Comparison of ENCODE assay signal across 18 cellular contexts in genomic region chr5:86997501-86997900, GRCh38.
"Had no signal": no experiment of that assay in that cellular context is flagged by ENCODE, and none has a peak within 500 bp of the region (broad histone marks: within the 10 kb centered on the region; RNA-seq: fewer than 3 reads in every experiment).

No MANE protein-coding gene starts in this region.

- H3K4me3 Mint-ChIP-seq: central memory CD8-positive, alpha-beta T cell; effector memory CD8-positive, alpha-beta T cell; nephron had no signal

- DNase-seq: activated CD4-positive, alpha-beta T cell treated with anti-CD3 and anti-CD28 coated beads for 1 hour; activated CD4-positive, alpha-beta T cell treated with anti-CD3 and anti-CD28 coated beads, Interleukin-2, amount 50 U/mL, for 4 hours; activated naive CD4-positive, alpha-beta T cell treated with anti-CD3 and anti-CD28 coated beads, Interleukin-2, amount 50 U/mL, for 16 hours; effector memory CD8-positive, alpha-beta T cell; hippocampal formation; kidney; left ventricle myocardium inferior; nucleus accumbens; posterior cingulate gyrus; stimulated activated CD4-positive, alpha-beta T cell treated with anti-CD3 and anti-CD28 coated beads, Interleukin-4, amount 100 ng/mL, for 24 hours; stimulated activated naive CD4-positive, alpha-beta T cell treated with Interleukin-2 at 50 U/mL for 16 hours; substantia nigra; transverse colon had no signal

- H3K27ac Mint-ChIP-seq: activated T-helper 2 cell treated with anti-CD3 and anti-CD28 coated beads, Interferon-gamma antibody, Interleukin-2, Interleukin-4, amounts not matched to agents 10 μg/mL and 5 μg/mL and 100 μg/mL, durations not matched to agents 14 hours and 24 hours and 36 hours; effector memory CD8-positive, alpha-beta T cell; nephron had no signal

- H3K4me1 Mint-ChIP-seq: central memory CD8-positive, alpha-beta T cell; nephron had no signal

- H3K9me3 Mint-ChIP-seq: activated T-helper 2 cell treated with anti-CD3 and anti-CD28 coated beads, Interferon-gamma antibody, Interleukin-2, Interleukin-4, amounts not matched to agents 10 μg/mL and 5 μg/mL and 100 μg/mL, durations not matched to agents 14 hours and 24 hours and 36 hours; central memory CD8-positive, alpha-beta T cell; effector memory CD8-positive, alpha-beta T cell had no signal

- ATAC-seq: effector memory CD8-positive, alpha-beta T cell; gastroesophageal sphincter; SK-N-SH treated with all-trans-retinoic acid at 6 μM for 48 hours had no signal
